ENCODE assay signal across 9 cellular contexts in genomic region chr12:96063046-96063445, GRCh38. TPM values are rescaled to one million over a fixed set of nuclear protein-coding genes. Genes with fewer than 3 reads are reported as not detected.
A peak's percentile ranks its signal among the peaks of the same experiment; 100 is the strongest.
DNase-seq lines count a peak whose midpoint lies in the region; ATAC-seq and TF ChIP-seq lines count a peak whose summit lies in the region.
"Had no signal": no experiment of that assay in that cellular context is flagged by ENCODE, and none has a peak within 500 bp of the region (broad histone marks: within the 10 kb centered on the region; RNA-seq: fewer than 3 reads in every experiment).

No MANE protein-coding gene starts in this region.

- H3K4me3 Mint-ChIP-seq in endothelial cell (ENCODE audit: unreplicated experiment), result peak overlapping the region; percentile 72

- peaks cover 27% of the 10 kb centered on the region for H3K4me1 ChIP-seq in DOHH2 (ENCODE audit: control insufficient read depth, low read length)

- H3K9me3 ChIP-seq in DOHH2 (ENCODE audit: control insufficient read depth, insufficient read depth, low read length), result no peaks in the 10 kb centered on the region

- H3K36me3 Mint-ChIP-seq in endothelial cell (ENCODE audit: low read depth, unreplicated experiment), result no peaks in the 10 kb centered on the region

- peaks cover 10% of the 10 kb centered on the region for H3K27me3 Mint-ChIP-seq in endothelial cell (ENCODE audit: unreplicated experiment)

- H3K27ac Mint-ChIP-seq in endothelial cell (ENCODE audit: unreplicated experiment), result peak overlapping the region; percentile 88

- H3K27me3 ChIP-seq in DOHH2 (ENCODE audit: control insufficient read depth, low read length), result no peaks in the 10 kb centered on the region

- H3K4me2 ChIP-seq in DOHH2 (ENCODE audit: low read length), result peak overlapping the region; percentile 80

- H3K9me3 Mint-ChIP-seq in endothelial cell (ENCODE audit: unreplicated experiment), result no peaks in the 10 kb centered on the region

- H3K36me3 ChIP-seq in DOHH2 (ENCODE audit: control insufficient read depth, low read length), result no peaks in the 10 kb centered on the region

- H3K27ac ChIP-seq in DOHH2 (ENCODE audit: low read depth, low read length), result no peak overlapping the region

- peak; percentile 48 for TF ChIP-seq CTCF in DOHH2 (IDR thresholded peaks at IDR 0.05; ENCODE audit: low read depth, low read length, poor library complexity, severe bottlenecking)
- TF ChIP-seq CTCF in endothelial cell (IDR thresholded peaks at IDR 0.05; ENCODE audit: unreplicated experiment), result no peak

- H3F3A ChIP-seq in DOHH2 (ENCODE audit: control insufficient read depth, insufficient read depth), result no peaks in the 10 kb centered on the region

- no peak overlapping the region for H3K4me3 ChIP-seq in DOHH2 (ENCODE audit: low read length)

- no peaks in the 10 kb centered on the region for H3K9me2 ChIP-seq in DOHH2 (replicated peaks; ENCODE audit: control insufficient read depth, low read length)

- H3K4me1 Mint-ChIP-seq in endothelial cell (ENCODE audit: unreplicated experiment), result peaks cover 42% of the 10 kb centered on the region

- ATAC-seq in HG03175 (IDR thresholded peaks at IDR 0.05; ENCODE audit: unreplicated experiment), result no peak
- ATAC-seq in sciatic nerve, result no peak
- no peak for ATAC-seq in GM18909 (IDR thresholded peaks at IDR 0.05; ENCODE audit: poor library complexity, unreplicated experiment)

- peak; percentile 33 for DNase-seq in AG08395 (ENCODE audit: low spot score)
- DNase-seq in NCI-H82 (lab: John Stamatoyannopoulos, UW), result peak; percentile 60
- DNase-seq in endothelial cell (ENCODE audit: low spot score), result no peak
- DNase-seq in sciatic nerve (ENCODE audit: low spot score), result no peak
- DNase-seq in HuH-7.5 (ENCODE audit: low spot score), result no peak
- DNase-seq: H7 had no signal

- H3K79me2 ChIP-seq in DOHH2 (ENCODE audit: control insufficient read depth, low read length), result no peaks in the 10 kb centered on the region

- intact Hi-C loops in sciatic nerve (cut with DNase I), result loop anchor here (10.0 kb wide), 2 partner anchors 142 to 342 kb away; partner anchors contain the start of gene CDK17

- H4K20me1 ChIP-seq in DOHH2 (ENCODE audit: control insufficient read depth, insufficient read depth, low read depth, low read length), result no peaks in the 10 kb centered on the region

RNA-seq across cellular contexts. Expression of gene LTA4H, which starts 27.7 kb away (rescaled TPM):
- total RNA-seq in endothelial cell (ENCODE audit: unreplicated experiment) (86.5 TPM), sciatic nerve (56.5 TPM)

Comparison
In these comparisons a context has a peak if more than half of its experiments do, and no peak if none do; other contexts are left out.
1. DNase-seq: peak in AG08395 (single experiment) and NCI-H82 (single experiment); none in endothelial cell (single experiment), sciatic nerve (single experiment) and HuH-7.5 (single experiment).